1 cellular context compared by ENCODE assay signal in the genomic region with DNA sequence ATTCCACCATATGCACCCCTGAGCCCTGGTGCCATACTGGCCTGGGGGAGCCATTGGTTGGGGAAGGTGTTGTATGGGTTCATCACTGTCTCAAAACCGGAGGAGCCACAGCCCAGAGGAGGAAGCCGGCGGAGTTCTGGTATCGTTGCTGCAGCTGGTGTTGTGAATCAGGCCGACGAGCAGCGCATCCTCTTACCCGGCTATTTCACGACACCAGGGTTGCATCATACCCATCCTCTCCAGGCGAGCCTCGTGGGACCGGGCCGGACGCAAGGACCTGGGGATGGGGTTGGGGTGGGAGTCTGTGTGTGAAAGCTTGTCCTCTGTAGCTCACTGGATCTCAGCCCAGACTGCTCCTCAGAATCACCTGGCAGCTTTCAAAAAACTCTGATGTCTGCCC.
A peak's percentile ranks its signal among the peaks of the same experiment; 100 is the strongest.
TF ChIP-seq lines count a peak whose summit lies in the region.

No MANE protein-coding gene starts in this region.

TF ChIP-seq in K562, 482 proteins besides CTCF, POLR2A, EP300 and RAD21 (continued from another document):
- TF ChIP-seq CUX1 (CRISPR knock-in tag; IDR thresholded peaks at IDR 0.05) (no peak), KLF10 (CRISPR knock-in tag; IDR thresholded peaks at IDR 0.05) (no peak), SPI1 (IDR thresholded peaks at IDR 0.05; ENCODE audit: borderline replicate concordance, low read depth, low read length) (no peak), NFATC3 (IDR thresholded peaks at IDR 0.05) (no peak), CEBPG (CRISPR knock-in tag; IDR thresholded peaks at IDR 0.05) (peak; percentile 32), CEBPG (tag; conservative IDR thresholded peaks at IDR 0.05 in 1 of 2, IDR thresholded peaks at IDR 0.05 in 1 of 2) (peak in 1 of 2 experiments; percentile 57; a peak in 2 of 4 replicates)
- TF ChIP-seq, protein P1, sequence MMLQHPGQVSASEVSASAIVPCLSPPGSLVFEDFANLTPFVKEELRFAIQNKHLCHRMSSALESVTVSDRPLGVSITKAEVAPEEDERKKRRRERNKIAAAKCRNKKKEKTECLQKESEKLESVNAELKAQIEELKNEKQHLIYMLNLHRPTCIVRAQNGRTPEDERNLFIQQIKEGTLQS (IDR thresholded peaks at IDR 0.05), result peak; percentile 73
- TF ChIP-seq, protein P1 (CRISPR knock-in tag; conservative IDR thresholded peaks at IDR 0.05), result no peak
- TF ChIP-seq, protein P2, sequence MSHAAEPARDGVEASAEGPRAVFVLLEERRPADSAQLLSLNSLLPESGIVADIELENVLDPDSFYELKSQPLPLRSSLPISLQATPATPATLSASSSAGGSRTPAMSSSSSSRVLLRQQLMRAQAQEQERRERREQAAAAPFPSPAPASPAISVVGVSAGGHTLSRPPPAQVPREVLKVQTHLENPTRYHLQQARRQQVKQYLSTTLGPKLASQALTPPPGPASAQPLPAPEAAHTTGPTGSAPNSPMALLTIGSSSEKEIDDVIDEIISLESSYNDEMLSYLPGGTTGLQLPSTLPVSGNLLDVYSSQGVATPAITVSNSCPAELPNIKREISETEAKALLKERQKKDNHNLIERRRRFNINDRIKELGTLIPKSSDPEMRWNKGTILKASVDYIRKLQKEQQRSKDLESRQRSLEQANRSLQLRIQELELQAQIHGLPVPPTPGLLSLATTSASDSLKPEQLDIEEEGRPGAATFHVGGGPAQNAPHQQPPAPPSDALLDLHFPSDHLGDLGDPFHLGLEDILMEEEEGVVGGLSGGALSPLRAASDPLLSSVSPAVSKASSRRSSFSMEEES (CRISPR knock-in tag; IDR thresholded peaks at IDR 0.05), result no peak
- TF ChIP-seq, protein P3, sequence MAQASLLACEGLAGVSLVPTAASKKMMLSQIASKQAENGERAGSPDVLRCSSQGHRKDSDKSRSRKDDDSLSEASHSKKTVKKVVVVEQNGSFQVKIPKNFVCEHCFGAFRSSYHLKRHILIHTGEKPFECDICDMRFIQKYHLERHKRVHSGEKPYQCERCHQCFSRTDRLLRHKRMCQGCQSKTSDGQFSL (CRISPR knock-in tag; IDR thresholded peaks at IDR 0.05), result no peak
- TF ChIP-seq, protein P3 (tag; IDR thresholded peaks at IDR 0.05), result no peak
